19 cellular contexts compared by ENCODE assay signal in genomic region chr4:40684404-40684803, GRCh38. TPM values are rescaled to one million over a fixed set of nuclear protein-coding genes. Genes with fewer than 3 reads are reported as not detected.
A peak's percentile ranks its signal among the peaks of the same experiment; 100 is the strongest.
DNase-seq lines count a peak whose midpoint lies in the region; ATAC-seq and TF ChIP-seq lines count a peak whose summit lies in the region.
"Had no signal": no experiment of that assay in that cellular context is flagged by ENCODE, and none has a peak within 500 bp of the region (broad histone marks: within the 10 kb centered on the region; RNA-seq: fewer than 3 reads in every experiment).

No MANE protein-coding gene starts in this region.

- no peak overlapping the region for H3K4me3 ChIP-seq in osteoblast (ENCODE audit: insufficient read depth, low read length)
- no peak overlapping the region for H3K4me3 ChIP-seq in OCI-LY7 (ENCODE audit: low read depth, low read length, poor library complexity, severe bottlenecking)
- no peak overlapping the region for H3K4me3 ChIP-seq in adrenal gland
- H3K4me3 ChIP-seq: BLaER1, GM23248 had no signal

- H3K27me3 Mint-ChIP-seq in CD14-positive monocyte (ENCODE audit: low read depth in 3 of 3): peaks cover 0 to 3% (median 0%) of the 10 kb centered on the region in 3 donors
- no peaks in the 10 kb centered on the region for H3K27me3 Mint-ChIP-seq in activated T-helper 17 cell treated with anti-CD3 and anti-CD28 coated beads, Interleukin-2, amount 50 U/mL, for 72 hours
- no peaks in the 10 kb centered on the region for H3K27me3 Mint-ChIP-seq in stimulated activated naive B cell treated with anti-CD40 and anti-IgM and Interleukin-4, amounts not matched to agents 10 μg/mL and 1 μg/mL and 100 μg/mL, for 72 hours
- H3K27me3 Mint-ChIP-seq: CD4-positive, alpha-beta T cell had no signal

- 85 to 96% (median 90%) methylated on average over 3 of the region's 3 CpGs for WGBS in adrenal gland, 4 donors

- H3K4me1 Mint-ChIP-seq in CD14-positive monocyte: peaks cover 47% of the 10 kb centered on the region
- H3K4me1 Mint-ChIP-seq in activated T-helper 17 cell treated with anti-CD3 and anti-CD28 coated beads, Interleukin-2, amount 50 U/mL, for 72 hours: peaks cover 5% of the 10 kb centered on the region
- H3K4me1 Mint-ChIP-seq in stimulated activated naive B cell treated with anti-CD40 and anti-IgM and Interleukin-4, amounts not matched to agents 10 μg/mL and 1 μg/mL and 100 μg/mL, for 72 hours: peaks cover 9 to 13% of the 10 kb centered on the region in 2 donors
- H3K4me1 Mint-ChIP-seq: B cell had no signal

- intact Hi-C loops in CD14-positive monocyte (cut with micrococcal nuclease) (no loop called here), OCI-LY7 (cut with micrococcal nuclease; ENCODE audit: unreplicated experiment) (no loop called here), adrenal gland (cut with DNase I) (no loop called here)

- H3K9me3 ChIP-seq in osteoblast (ENCODE audit: low read depth, low read length): no peaks in the 10 kb centered on the region
- H3K9me3 ChIP-seq in OCI-LY7 (ENCODE audit: low read length): no peaks in the 10 kb centered on the region
- no peaks in the 10 kb centered on the region for H3K9me3 ChIP-seq in adrenal gland (replicated peaks in 1 of 3)
- H3K9me3 ChIP-seq: BLaER1, Caco-2 had no signal

- TF ChIP-seq CTCF in CD14-positive monocyte (IDR thresholded peaks at IDR 0.05) (no peak), osteoblast (IDR thresholded peaks at IDR 0.05; ENCODE audit: extremely low read depth, low read depth, low read length) (no peak), OCI-LY7 (conservative IDR thresholded peaks at IDR 0.05; ENCODE audit: low read length) (no peak), adrenal gland (IDR thresholded peaks at IDR 0.05) (no peak)

- H3K27ac ChIP-seq in osteoblast (ENCODE audit: low read depth, low read length) (no peak overlapping the region), OCI-LY7 (ENCODE audit: low read depth, low read length, poor library complexity, severe bottlenecking) (no peak overlapping the region), adrenal gland (no peak overlapping the region)
- H3K27ac ChIP-seq: 22Rv1, BLaER1, C4-2B, GM23248 had no signal

- H2AFZ ChIP-seq in osteoblast (ENCODE audit: low read length) (no peak overlapping the region), OCI-LY7 (ENCODE audit: low read length) (no peak overlapping the region)
- H2AFZ ChIP-seq: GM23248 had no signal

- H3K9me2 ChIP-seq in OCI-LY7 (ENCODE audit: insufficient read depth, low read length): no peaks in the 10 kb centered on the region

- POLR2A ChIA-PET in OCI-LY7 (lab: Charles Lee): interaction anchor here (0.6 kb wide), 1 partner anchor 14 kb away, joined by 5 read pairs; no protein-coding TSS in a partner anchor

- H3K4me1 ChIP-seq in osteoblast (ENCODE audit: insufficient read depth, low read length) (no peaks in the 10 kb centered on the region), OCI-LY7 (ENCODE audit: insufficient read depth, low read length, poor library complexity, severe bottlenecking) (no peaks in the 10 kb centered on the region), adrenal gland (replicated peaks in 1 of 2) (no peaks in the 10 kb centered on the region)
- H3K4me1 ChIP-seq: BLaER1 had no signal

- ATAC-seq in activated T-helper 17 cell treated with anti-CD3 and anti-CD28 coated beads, Interleukin-2, amount 50 U/mL, for 72 hours (replicated peaks): no peak
- ATAC-seq in stimulated activated naive B cell treated with anti-CD40 and anti-IgM and Interleukin-4, amounts not matched to agents 10 μg/mL and 1 μg/mL and 100 μg/mL, for 72 hours (replicated peaks): peak; percentile 78 to 79
- no peak for ATAC-seq in GM19328 (IDR thresholded peaks at IDR 0.05; ENCODE audit: unreplicated experiment)

- H3K4me2 ChIP-seq in osteoblast (ENCODE audit: insufficient read depth, low read length) (no peak overlapping the region), OCI-LY7 (ENCODE audit: low read length) (no peak overlapping the region)
- H3K4me2 ChIP-seq: BLaER1 had no signal

- no peaks in the 10 kb centered on the region for H3K36me3 Mint-ChIP-seq in CD14-positive monocyte
- peaks cover 4% of the 10 kb centered on the region for H3K36me3 Mint-ChIP-seq in activated T-helper 17 cell treated with anti-CD3 and anti-CD28 coated beads, Interleukin-2, amount 50 U/mL, for 72 hours (ENCODE audit: low read depth)
- H3K36me3 Mint-ChIP-seq in stimulated activated naive B cell treated with anti-CD40 and anti-IgM and Interleukin-4, amounts not matched to agents 10 μg/mL and 1 μg/mL and 100 μg/mL, for 72 hours: no peaks in the 10 kb centered on the region

- peak overlapping the region; percentile 65 to 93 (median 85) for H3K27ac Mint-ChIP-seq in CD14-positive monocyte
- peak overlapping the region; percentile 28 for H3K27ac Mint-ChIP-seq in activated T-helper 17 cell treated with anti-CD3 and anti-CD28 coated beads, Interleukin-2, amount 50 U/mL, for 72 hours
- H3K27ac Mint-ChIP-seq in stimulated activated naive B cell treated with anti-CD40 and anti-IgM and Interleukin-4, amounts not matched to agents 10 μg/mL and 1 μg/mL and 100 μg/mL, for 72 hours: no peak overlapping the region
- H3K27ac Mint-ChIP-seq: B cell; CD4-positive, alpha-beta T cell had no signal

- no peaks in the 10 kb centered on the region for H3K9me3 Mint-ChIP-seq in CD14-positive monocyte
- H3K9me3 Mint-ChIP-seq in activated T-helper 17 cell treated with anti-CD3 and anti-CD28 coated beads, Interleukin-2, amount 50 U/mL, for 72 hours: no peaks in the 10 kb centered on the region
- no peaks in the 10 kb centered on the region for H3K9me3 Mint-ChIP-seq in stimulated activated naive B cell treated with anti-CD40 and anti-IgM and Interleukin-4, amounts not matched to agents 10 μg/mL and 1 μg/mL and 100 μg/mL, for 72 hours
- H3K9me3 Mint-ChIP-seq: CD4-positive, alpha-beta T cell had no signal

- H4K20me1 ChIP-seq in osteoblast (ENCODE audit: insufficient read depth, low read length) (no peaks in the 10 kb centered on the region), OCI-LY7 (ENCODE audit: insufficient read depth, low read length) (no peaks in the 10 kb centered on the region)
- H4K20me1 ChIP-seq: BLaER1 had no signal

- H3K4me3 Mint-ChIP-seq in CD14-positive monocyte: no peak overlapping the region
- H3K4me3 Mint-ChIP-seq in activated T-helper 17 cell treated with anti-CD3 and anti-CD28 coated beads, Interleukin-2, amount 50 U/mL, for 72 hours: no peak overlapping the region
- no peak overlapping the region for H3K4me3 Mint-ChIP-seq in stimulated activated naive B cell treated with anti-CD40 and anti-IgM and Interleukin-4, amounts not matched to agents 10 μg/mL and 1 μg/mL and 100 μg/mL, for 72 hours
- H3K4me3 Mint-ChIP-seq: B cell; CD4-positive, alpha-beta T cell had no signal

- TF ChIP-seq POLR2A in adrenal gland (IDR thresholded peaks at IDR 0.05): no peak

- BruUV-seq in OCI-LY7 (replicated peaks; lab: Mats Ljungman, UMichigan): no TSS peak

- CTCF ChIA-PET in OCI-LY7 (lab: Charles Lee; ENCODE audit: unreplicated experiment): no interaction called here

- H3K79me2 ChIP-seq in osteoblast (ENCODE audit: insufficient read depth, low read length) (no peaks in the 10 kb centered on the region), OCI-LY7 (ENCODE audit: insufficient read depth, low read depth, low read length) (no peaks in the 10 kb centered on the region)

- no peaks in the 10 kb centered on the region for H3K27me3 ChIP-seq in osteoblast (ENCODE audit: insufficient read depth, low read length)
- H3K27me3 ChIP-seq in adrenal gland: no peaks in the 10 kb centered on the region
- H3K27me3 ChIP-seq: BLaER1 had no signal

- H3K36me3 ChIP-seq in osteoblast (ENCODE audit: insufficient read depth, low read length) (no peaks in the 10 kb centered on the region), OCI-LY7 (ENCODE audit: insufficient read depth, low read length) (no peaks in the 10 kb centered on the region), adrenal gland (replicated peaks in 1 of 2) (no peaks in the 10 kb centered on the region)
- H3K36me3 ChIP-seq: BLaER1 had no signal

- DNase-seq in CD14-positive monocyte (ENCODE audit: low spot score) (no peak), osteoblast (ENCODE audit: insufficient read length, low spot score, missing footprints) (peak; percentile 3), middle frontal gyrus (ENCODE audit: extremely low spot score, low spot score) (no peak), OCI-LY7 (ENCODE audit: low spot score) (no peak), adrenal gland (no peak)
- no peak for DNase-seq in stimulated activated naive B cell treated with anti-CD40 and anti-IgM and Interleukin-4, amounts not matched to agents 10 μg/mL and 1 μg/mL and 100 μg/mL, for 72 hours
- DNase-seq: Caco-2; CD4-positive, alpha-beta T cell; DMS153; DND-41; GM23248; H7; HCEC 1CT had no signal

RNA-seq across cellular contexts. Expression of gene RBM47, which starts 54.7 kb away (rescaled TPM):
- polyA plus RNA-seq in CD14-positive monocyte (10 to 100 TPM; 79.5 to 92.8 TPM), adrenal gland (100 to 1,000 TPM in 1 of 3 donors, 10 to 100 TPM in 2; 25.7 to 117 (median 26.0) TPM)
- total RNA-seq in activated T-helper 17 cell treated with anti-CD3 and anti-CD28 coated beads, Interleukin-2, amount 50 U/mL, for 72 hours: under 1 TPM; 0.22 to 0.48 TPM
- total RNA-seq in osteoblast (1.8 and 2.2 TPM in 2 replicates), OCI-LY7 (2022) (12.0 and 14.2 TPM in 2 replicates), adrenal gland (100 to 1,000 TPM; 143 to 370 (median 175) TPM)
- total RNA-seq in OCI-LY7 (2014; rRNA removed; shearing (Covaris generic)): 4.6 and 5.3 TPM in 2 replicates

Comparison
In these comparisons a context has a peak if more than half of its experiments do, and no peak if none do; other contexts are left out.
1. ATAC-seq: peak in stimulated activated naive B cell treated with anti-CD40 and anti-IgM and Interleukin-4, amounts not matched to agents 10 μg/mL and 1 μg/mL and 100 μg/mL, for 72 hours (2 of 2); none in activated T-helper 17 cell treated with anti-CD3 and anti-CD28 coated beads, Interleukin-2, amount 50 U/mL, for 72 hours (single experiment) and GM19328 (single experiment).
2. RNA of gene RBM47, which starts 54.7 kb away (total RNA-seq): 143 to 370 TPM in adrenal gland; 4.6 to 14.2 TPM in OCI-LY7, 1.8 to 2.2 TPM in osteoblast and 0.22 to 0.48 TPM in activated T-helper 17 cell treated with anti-CD3 and anti-CD28 coated beads, Interleukin-2, amount 50 U/mL, for 72 hours; every median in the first group is over 4 times any median in the second.